Comparison of ENCODE assay signal across 2 cellular contexts in genomic region chr4:1407657-1408333, GRCh38.
TF ChIP-seq lines count a peak whose summit lies in the region.

No MANE protein-coding gene starts in this region.

TF ChIP-seq in HepG2, 621 proteins besides CTCF, POLR2A, EP300 and RAD21:
- TF ChIP-seq ZNF709 (CRISPR knock-in tag; IDR thresholded peaks at IDR 0.05) (no peak), CHD4 (IDR thresholded peaks at IDR 0.05; ENCODE audit: borderline replicate concordance, low read length) (no peak), ZBTB3 (CRISPR knock-in tag; IDR thresholded peaks at IDR 0.05; ENCODE audit: borderline replicate concordance, low read depth) (no peak), PAX8 (CRISPR knock-in tag; IDR thresholded peaks at IDR 0.05; ENCODE audit: borderline replicate concordance) (no peak), ZNF614 (CRISPR knock-in tag; IDR thresholded peaks at IDR 0.05; ENCODE audit: borderline replicate concordance) (no peak)
- TF ChIP-seq, protein P1, sequence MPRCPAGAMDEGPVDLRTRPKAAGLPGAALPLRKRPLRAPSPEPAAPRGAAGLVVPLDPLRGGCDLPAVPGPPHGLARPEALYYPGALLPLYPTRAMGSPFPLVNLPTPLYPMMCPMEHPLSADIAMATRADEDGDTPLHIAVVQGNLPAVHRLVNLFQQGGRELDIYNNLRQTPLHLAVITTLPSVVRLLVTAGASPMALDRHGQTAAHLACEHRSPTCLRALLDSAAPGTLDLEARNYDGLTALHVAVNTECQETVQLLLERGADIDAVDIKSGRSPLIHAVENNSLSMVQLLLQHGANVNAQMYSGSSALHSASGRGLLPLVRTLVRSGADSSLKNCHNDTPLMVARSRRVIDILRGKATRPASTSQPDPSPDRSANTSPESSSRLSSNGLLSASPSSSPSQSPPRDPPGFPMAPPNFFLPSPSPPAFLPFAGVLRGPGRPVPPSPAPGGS (CRISPR knock-in tag; IDR thresholded peaks at IDR 0.05) = no peak

TF ChIP-seq in endothelial cell of umbilical vein, 7 proteins besides CTCF, POLR2A, EP300 and RAD21:
- TF ChIP-seq GATA2 (IDR thresholded peaks at IDR 0.05; ENCODE audit: insufficient read depth, insufficient read length, low read depth, low read length) (no peak), EZH2 (IDR thresholded peaks at IDR 0.05; ENCODE audit: borderline replicate concordance, low read depth, low read length, severe bottlenecking) (peak; percentile 50)
